Comparison of ENCODE assay signal across 8 cellular contexts in the genomic region with DNA sequence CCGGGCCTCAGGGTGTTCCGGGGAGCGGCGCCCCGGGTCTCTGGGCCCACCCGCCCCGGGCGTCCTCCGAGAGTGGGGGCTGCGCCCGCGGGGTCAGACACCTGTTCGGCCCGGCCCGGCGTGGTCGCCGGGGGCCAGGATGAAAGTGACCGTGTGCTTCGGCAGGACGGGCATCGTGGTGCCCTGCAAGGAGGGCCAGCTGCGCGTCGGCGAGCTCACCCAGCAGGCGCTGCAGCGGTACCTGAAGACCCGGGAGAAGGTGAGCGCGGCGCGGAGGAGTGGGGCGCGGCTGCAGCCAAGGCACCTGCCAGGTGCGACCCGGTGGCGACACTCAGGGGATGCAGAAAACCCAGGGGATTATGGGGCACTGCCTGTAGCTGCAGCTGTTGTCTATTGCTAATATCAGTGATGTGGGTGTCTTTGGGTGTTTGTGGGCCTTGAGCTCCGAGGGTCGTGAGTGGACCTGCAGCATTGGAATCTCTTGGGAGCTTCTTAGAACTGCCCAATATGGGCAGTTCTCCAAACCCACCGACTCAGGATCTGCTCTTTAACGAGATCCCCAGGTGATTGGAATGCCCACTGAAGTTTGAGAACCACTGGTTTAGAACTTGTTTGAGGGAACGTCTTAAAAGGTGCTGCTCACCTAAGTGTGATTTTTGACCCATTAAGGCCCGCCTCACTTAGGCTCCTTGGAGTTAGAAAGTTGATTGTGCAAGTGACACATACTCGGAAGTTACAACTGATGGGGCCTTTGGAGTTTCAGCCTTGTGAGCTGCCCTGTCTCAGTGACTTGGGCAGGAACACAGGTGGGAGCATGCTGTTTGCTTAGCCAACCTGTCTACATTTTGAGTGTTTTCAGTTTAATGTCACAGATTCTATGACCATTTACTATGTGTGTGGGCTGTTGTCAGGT. TPM values are rescaled to one million over a fixed set of nuclear protein-coding genes. Genes with fewer than 3 reads are reported as not detected.
DNase-seq lines count a peak whose midpoint lies in the region; ATAC-seq and TF ChIP-seq lines count a peak whose summit lies in the region.

No MANE protein-coding gene starts in this region.

- CTCF ChIA-PET in Calu3 (lab: Charles Lee), result interaction anchor here (0.7 kb wide), 1 partner anchor 474 kb away, joined by 6 read pairs; no protein-coding TSS in a partner anchor
- CTCF ChIA-PET in PC-9 (lab: Charles Lee), result no interaction called here

- H3K79me2 ChIP-seq in PC-9 (ENCODE audit: low read depth), result peaks cover 24% of the 10 kb centered on the region

- WGBS in endodermal cell (ENCODE audit: insufficient coverage in 1 of 2, insufficient read length in 1 of 2), 2 experiments, result 9 to 15% methylated on average over 22 to 45 of the region's 45 CpGs

- 0 out of 2 replicates have a peak, but pooled peaks cover 2% of the 10 kb centered on the region for H3F3A ChIP-seq in PC-9 (ENCODE audit: insufficient read depth, low read depth)

- POLR2A ChIA-PET in PC-9 (lab: Charles Lee; ENCODE audit: unreplicated experiment), result no interaction called here

- peak overlapping the region; percentile 97 for H3K4me3 Mint-ChIP-seq in Calu3 (ENCODE audit: low read depth, unreplicated experiment)
- peak overlapping the region; percentile 65 for H3K4me3 Mint-ChIP-seq in endodermal cell
- peak overlapping the region in 7 of 8 donors; percentile 29 to 88 (median 74) for H3K4me3 Mint-ChIP-seq in naive B cell

- no peaks in the 10 kb centered on the region for H3K36me3 ChIP-seq in PC-9 (ENCODE audit: low read depth)
- no peaks in the 10 kb centered on the region for H3K36me3 ChIP-seq in endodermal cell (ENCODE audit: control insufficient read depth, insufficient read depth, low read length)

- peak overlapping the region; percentile 62 for H3K27ac Mint-ChIP-seq in Calu3 (ENCODE audit: unreplicated experiment)
- no peak overlapping the region for H3K27ac Mint-ChIP-seq in endodermal cell
- H3K27ac Mint-ChIP-seq in naive B cell, result no peak overlapping the region

- peak overlapping the region; percentile 61; the same call in 1 of the 2 replicates for H3K27ac ChIP-seq in PC-9
- H3K27ac ChIP-seq in endodermal cell (ENCODE audit: low read depth, low read length), result no peak overlapping the region

- H3K36me3 Mint-ChIP-seq in Calu3 (ENCODE audit: insufficient read depth, unreplicated experiment), result peaks cover 16% of the 10 kb centered on the region
- no peaks in the 10 kb centered on the region for H3K36me3 Mint-ChIP-seq in endodermal cell (ENCODE audit: low read depth)
- no peaks in the 10 kb centered on the region for H3K36me3 Mint-ChIP-seq in naive B cell

- H3K9ac ChIP-seq in endodermal cell (ENCODE audit: extremely low read depth, low read length, poor library complexity, severe bottlenecking), result no peak overlapping the region

- H3K4me3 ChIP-seq in PC-9, result peak overlapping the region; percentile 90
- peak overlapping the region; percentile 77 for H3K4me3 ChIP-seq in endodermal cell (ENCODE audit: low read length)

- no TSS peak for BruUV-seq in Calu3 (replicated peaks; lab: Mats Ljungman, UMichigan)
- TSS peak; percentile 43 for BruUV-seq in PC-9 (replicated peaks; lab: Mats Ljungman, UMichigan)

- peak overlapping the region; percentile 94 for H3K4me2 ChIP-seq in PC-9

- H3K9me3 ChIP-seq in PC-9 (ENCODE audit: insufficient read depth, low read depth) (no peaks in the 10 kb centered on the region), endodermal cell (ENCODE audit: control insufficient read depth, low read length) (no peaks in the 10 kb centered on the region)

- peak overlapping the region; percentile 95 for H2AFZ ChIP-seq in PC-9

- ATAC-seq in HG02610 (IDR thresholded peaks at IDR 0.05; ENCODE audit: unreplicated experiment) (peak; percentile 7), naive B cell (ENCODE audit: low read depth in 2 of 2) (no peak), GM19328 (IDR thresholded peaks at IDR 0.05; ENCODE audit: unreplicated experiment) (no peak), HG02840 (IDR thresholded peaks at IDR 0.05; ENCODE audit: low FRiP score, unreplicated experiment) (no peak)

- H3K4me1 ChIP-seq in PC-9 (replicated peaks; ENCODE audit: insufficient read depth) (peaks cover 31% of the 10 kb centered on the region), endodermal cell (ENCODE audit: control insufficient read depth, insufficient read depth, low read length) (peaks cover 5% of the 10 kb centered on the region)

- H3K9me2 ChIP-seq in PC-9 (ENCODE audit: insufficient read depth), result no peaks in the 10 kb centered on the region

- no peaks in the 10 kb centered on the region for H3K27me3 Mint-ChIP-seq in Calu3 (ENCODE audit: unreplicated experiment)
- H3K27me3 Mint-ChIP-seq in endodermal cell (ENCODE audit: insufficient read depth), result peaks cover 71% of the 10 kb centered on the region
- peaks cover 25 to 31% (median 28%) of the 10 kb centered on the region in 3 donors for H3K27me3 Mint-ChIP-seq in naive B cell

- DNase-seq in Calu3 (peak; percentile 68), PC-9 (peak in 1 of 2 experiments; percentile 36), endodermal cell (peak; percentile 77), naive B cell (no peak), globus pallidus (ENCODE audit: low spot score) (no peak)

- H3K27me3 ChIP-seq in PC-9 (ENCODE audit: insufficient read depth, low read depth) (no peaks in the 10 kb centered on the region), endodermal cell (ENCODE audit: control insufficient read depth, insufficient read depth, low read length, poor library complexity, severe bottlenecking) (peaks cover 77% of the 10 kb centered on the region)

- no peaks in the 10 kb centered on the region for H3K4me1 Mint-ChIP-seq in Calu3 (ENCODE audit: low read depth, unreplicated experiment)
- H3K4me1 Mint-ChIP-seq in endodermal cell, result peaks cover 30% of the 10 kb centered on the region
- peaks cover 4 to 16% (median 8%) of the 10 kb centered on the region in 3 donors for H3K4me1 Mint-ChIP-seq in naive B cell

- intact Hi-C loops in Calu3 (cut with micrococcal nuclease; ENCODE audit: unreplicated experiment), result loop anchor here (5.0 kb wide), 2 partner anchors 66 to 204 kb away; no protein-coding TSS in a partner anchor
- intact Hi-C loops in PC-9 (cut with micrococcal nuclease; ENCODE audit: unreplicated experiment), result loop anchor here (1.0 to 10.0 kb wide), 5 partner anchors 94 to 1139 kb away; a partner anchor contains a TSS

- H4K20me1 ChIP-seq in PC-9 (ENCODE audit: insufficient read depth), result no peaks in the 10 kb centered on the region

- H3K9me3 Mint-ChIP-seq in Calu3 (ENCODE audit: low read depth, unreplicated experiment) (no peaks in the 10 kb centered on the region), endodermal cell (no peaks in the 10 kb centered on the region), naive B cell (peaks cover 0 to 2% (median 0%) of the 10 kb centered on the region in 7 donors)

- TF ChIP-seq CTCF in Calu3 (IDR thresholded peaks at IDR 0.05; ENCODE audit: unreplicated experiment) (no peak), PC-9 (conservative IDR thresholded peaks at IDR 0.05) (no peak), endodermal cell (conservative IDR thresholded peaks at IDR 0.05) (no peak)

RNA-seq across cellular contexts. Expression of a gene that starts 0.8 kb away (rescaled TPM):
- total RNA-seq in Calu3 (2022), result 10.1 and 12.1 TPM in 2 replicates
- 7.6 and 13.2 TPM in 2 replicates for total RNA-seq in PC-9 (2021)
- 1 to 10 TPM; 2.5 to 5.6 TPM for total RNA-seq in endodermal cell
- 4.9 TPM for polyA plus RNA-seq in endodermal cell (2013, experiment 1 of 2)
- 5.2 TPM for polyA plus RNA-seq in endodermal cell (2013, experiment 2 of 2)
- polyA plus RNA-seq in naive B cell (ENCODE audit: low read depth in 6 of 6), result not detected

Comparison
In these comparisons a context has a peak if more than half of its experiments do, and no peak if none do; other contexts are left out.
1. DNase-seq: peak in Calu3 (single experiment) and endodermal cell (single experiment); none in naive B cell (single experiment) and globus pallidus (single experiment).
2. Peak in every context shown above with its lines, with median percentiles within 50 percentile points of each other: H3K4me3 Mint-ChIP-seq.